ENCODE assay signal across 33 cellular contexts in genomic region chr1:109443476-109443875, GRCh38. TPM values are rescaled to one million over a fixed set of nuclear protein-coding genes. Genes with fewer than 3 reads are reported as not detected.
"Had no signal": no experiment of that assay in that cellular context is flagged by ENCODE, and none has a peak within 500 bp of the region (broad histone marks: within the 10 kb centered on the region; RNA-seq: fewer than 3 reads in every experiment).

No MANE protein-coding gene starts in this region.

- H3K4me1 Mint-ChIP-seq: activated CD4-positive, alpha-beta T cell treated with anti-CD3 and anti-CD28 coated beads for 36 hours; activated CD8-positive, alpha-beta memory T cell treated with anti-CD3 and anti-CD28 coated beads, Interleukin-2, amount 10 ng/mL, durations not matched to agents 7 days and 5 days; activated naive CD4-positive, alpha-beta T cell treated with anti-CD3 and anti-CD28 coated beads, Interleukin-2, amount 50 U/mL, for 24 hours; activated naive CD8-positive, alpha-beta T cell treated with anti-CD3 and anti-CD28 coated beads for 36 hours; activated naive CD8-positive, alpha-beta T cell treated with anti-CD3 and anti-CD28 coated beads, Interleukin-2, amount 50 U/mL, for 24 hours; brain; central memory CD8-positive, alpha-beta T cell had no signal

- H3K27me3 ChIP-seq: ascending aorta had no signal

- H3K9me3 ChIP-seq: ascending aorta, breast epithelium, esophagus squamous epithelium, gastrocnemius medialis, heart left ventricle had no signal

- H3K27ac Mint-ChIP-seq: activated CD4-positive, alpha-beta memory T cell treated with anti-CD3 and anti-CD28 coated beads for 36 hours; activated CD4-positive, alpha-beta T cell treated with anti-CD3 and anti-CD28 coated beads for 36 hours; activated CD4-positive, alpha-beta T cell treated with anti-CD3 and anti-CD28 coated beads, Interleukin-2, amount 10 ng/mL, durations not matched to agents 24 days and 14 days; activated CD8-positive, alpha-beta memory T cell treated with anti-CD3 and anti-CD28 coated beads, Interleukin-2, amount 10 ng/mL, durations not matched to agents 7 days and 5 days; activated CD8-positive, alpha-beta T cell treated with anti-CD3 and anti-CD28 coated beads, Interleukin-2, amount 10 ng/mL, durations not matched to agents 7 days and 5 days; activated naive CD4-positive, alpha-beta T cell treated with anti-CD3 and anti-CD28 coated beads for 36 hours; activated naive CD4-positive, alpha-beta T cell treated with anti-CD3 and anti-CD28 coated beads, Interleukin-2, amount 50 U/mL, for 24 hours; activated naive CD8-positive, alpha-beta T cell treated with anti-CD3 and anti-CD28 coated beads for 36 hours; activated naive CD8-positive, alpha-beta T cell treated with anti-CD3 and anti-CD28 coated beads, Interleukin-2, amount 50 U/mL, for 24 hours; activated T-helper 1 cell treated with anti-CD3 and anti-CD28 coated beads, Interleukin-12 subunit alpha, Interleukin-12 subunit beta, Interleukin-2, Interleukin-4 antibody, amounts not matched to agents 30 ng/mL and 10 ng/mL and 1 ng/mL, durations not matched to agents 14 hours and 24 hours and 36 hours; activated T-helper 2 cell treated with anti-CD3 and anti-CD28 coated beads, Interferon-gamma antibody, Interleukin-2, Interleukin-4, amounts not matched to agents 10 μg/mL and 5 μg/mL and 100 μg/mL, durations not matched to agents 14 hours and 24 hours and 36 hours; brain; dendritic cell treated with granulocyte-macrophage colony-stimulating factor and Interleukin-4, amounts not matched to agents 40 ng/mL and 50 ng/mL, for 4 days; effector memory CD8-positive, alpha-beta T cell had no signal

- H3K4me3 ChIP-seq: ascending aorta, breast epithelium, coronary artery, dorsolateral prefrontal cortex, esophagus squamous epithelium, gastrocnemius medialis, heart left ventricle had no signal

- H3K27ac ChIP-seq: ascending aorta, breast epithelium, coronary artery, dorsolateral prefrontal cortex, epithelial cell of prostate, esophagus squamous epithelium, foreskin keratinocyte, gastrocnemius medialis, heart left ventricle had no signal

- H3K4me3 Mint-ChIP-seq: activated CD4-positive, alpha-beta memory T cell treated with anti-CD3 and anti-CD28 coated beads for 36 hours; activated CD4-positive, alpha-beta T cell treated with anti-CD3 and anti-CD28 coated beads for 36 hours; activated CD4-positive, alpha-beta T cell treated with anti-CD3 and anti-CD28 coated beads, Interleukin-2, amount 10 ng/mL, durations not matched to agents 24 days and 14 days; activated CD8-positive, alpha-beta memory T cell treated with anti-CD3 and anti-CD28 coated beads, Interleukin-2, amount 10 ng/mL, durations not matched to agents 7 days and 5 days; activated CD8-positive, alpha-beta T cell treated with anti-CD3 and anti-CD28 coated beads, Interleukin-2, amount 10 ng/mL, durations not matched to agents 7 days and 5 days; activated naive CD4-positive, alpha-beta T cell treated with anti-CD3 and anti-CD28 coated beads for 36 hours; activated naive CD4-positive, alpha-beta T cell treated with anti-CD3 and anti-CD28 coated beads, Interleukin-2, amount 50 U/mL, for 24 hours; activated naive CD8-positive, alpha-beta T cell treated with anti-CD3 and anti-CD28 coated beads for 36 hours; activated naive CD8-positive, alpha-beta T cell treated with anti-CD3 and anti-CD28 coated beads, Interleukin-2, amount 50 U/mL, for 24 hours; activated T-helper 1 cell treated with anti-CD3 and anti-CD28 coated beads, Interleukin-12 subunit alpha, Interleukin-12 subunit beta, Interleukin-2, Interleukin-4 antibody, amounts not matched to agents 30 ng/mL and 10 ng/mL and 1 ng/mL, durations not matched to agents 14 hours and 24 hours and 36 hours; brain; central memory CD8-positive, alpha-beta T cell; dendritic cell treated with granulocyte-macrophage colony-stimulating factor and Interleukin-4, amounts not matched to agents 40 ng/mL and 50 ng/mL, for 4 days; effector memory CD8-positive, alpha-beta T cell had no signal

- H3K9me3 Mint-ChIP-seq: activated CD4-positive, alpha-beta memory T cell treated with anti-CD3 and anti-CD28 coated beads for 36 hours; activated CD4-positive, alpha-beta T cell treated with anti-CD3 and anti-CD28 coated beads, Interleukin-2, amount 10 ng/mL, durations not matched to agents 24 days and 14 days; activated naive CD4-positive, alpha-beta T cell treated with anti-CD3 and anti-CD28 coated beads for 36 hours; activated naive CD4-positive, alpha-beta T cell treated with anti-CD3 and anti-CD28 coated beads, Interleukin-2, amount 50 U/mL, for 24 hours; activated naive CD8-positive, alpha-beta T cell treated with anti-CD3 and anti-CD28 coated beads for 36 hours; activated naive CD8-positive, alpha-beta T cell treated with anti-CD3 and anti-CD28 coated beads, Interleukin-2, amount 50 U/mL, for 24 hours; activated T-helper 1 cell treated with anti-CD3 and anti-CD28 coated beads, Interleukin-12 subunit alpha, Interleukin-12 subunit beta, Interleukin-2, Interleukin-4 antibody, amounts not matched to agents 30 ng/mL and 10 ng/mL and 1 ng/mL, durations not matched to agents 14 hours and 24 hours and 36 hours; activated T-helper 2 cell treated with anti-CD3 and anti-CD28 coated beads, Interferon-gamma antibody, Interleukin-2, Interleukin-4, amounts not matched to agents 10 μg/mL and 5 μg/mL and 100 μg/mL, durations not matched to agents 14 hours and 24 hours and 36 hours; brain; central memory CD8-positive, alpha-beta T cell; dendritic cell treated with granulocyte-macrophage colony-stimulating factor and Interleukin-4, amounts not matched to agents 40 ng/mL and 50 ng/mL, for 4 days; effector memory CD8-positive, alpha-beta T cell had no signal

- ATAC-seq: activated CD4-positive, alpha-beta T cell treated with anti-CD3 and anti-CD28 coated beads for 36 hours; activated CD8-positive, alpha-beta memory T cell treated with anti-CD3 and anti-CD28 coated beads, Interleukin-2, amount 10 ng/mL, durations not matched to agents 7 days and 5 days; activated CD8-positive, alpha-beta T cell treated with anti-CD3 and anti-CD28 coated beads, Interleukin-2, amount 10 ng/mL, durations not matched to agents 7 days and 5 days; activated naive CD8-positive, alpha-beta T cell treated with anti-CD3 and anti-CD28 coated beads, Interleukin-2, amount 50 U/mL, for 24 hours; effector memory CD8-positive, alpha-beta T cell; foreskin keratinocyte; gastrocnemius medialis; heart left ventricle had no signal

- H3K36me3 ChIP-seq: ascending aorta, breast epithelium, esophagus squamous epithelium, gastrocnemius medialis, heart left ventricle had no signal

- H3K4me1 ChIP-seq: ascending aorta, breast epithelium, esophagus squamous epithelium, foreskin keratinocyte had no signal

- H3K36me3 Mint-ChIP-seq: activated CD4-positive, alpha-beta memory T cell treated with anti-CD3 and anti-CD28 coated beads for 36 hours; activated CD8-positive, alpha-beta memory T cell treated with anti-CD3 and anti-CD28 coated beads, Interleukin-2, amount 10 ng/mL, durations not matched to agents 7 days and 5 days; activated naive CD4-positive, alpha-beta T cell treated with anti-CD3 and anti-CD28 coated beads, Interleukin-2, amount 50 U/mL, for 24 hours; activated naive CD8-positive, alpha-beta T cell treated with anti-CD3 and anti-CD28 coated beads for 36 hours; brain had no signal

- DNase-seq: activated CD4-positive, alpha-beta memory T cell treated with anti-CD3 and anti-CD28 coated beads for 36 hours; activated CD4-positive, alpha-beta T cell treated with anti-CD3 and anti-CD28 coated beads for 36 hours; activated CD4-positive, alpha-beta T cell treated with anti-CD3 and anti-CD28 coated beads, Interleukin-2, amount 10 ng/mL, durations not matched to agents 24 days and 14 days; activated CD4-positive, CD25-positive, alpha-beta regulatory T cell; activated CD4-positive, CD25-positive, alpha-beta regulatory T cell treated with anti-CD3 and anti-CD28 coated beads, Interleukin-2, amount 50 U/mL, for 72 hours; activated CD8-positive, alpha-beta memory T cell treated with anti-CD3 and anti-CD28 coated beads, Interleukin-2, amount 10 ng/mL, durations not matched to agents 7 days and 5 days; activated CD8-positive, alpha-beta memory T cell treated with anti-CD3 and anti-CD28 coated beads, Interleukin-2, amount 50 U/mL, for 4 hours; activated CD8-positive, alpha-beta T cell treated with anti-CD3 and anti-CD28 coated beads, Interleukin-2, amount 10 ng/mL, durations not matched to agents 7 days and 5 days; activated effector memory CD4-positive, alpha-beta T cell treated with anti-CD3 and anti-CD28 coated beads, Interleukin-2, amount 50 U/mL, for 16 hours; activated naive CD4-positive, alpha-beta T cell treated with anti-CD3 and anti-CD28 coated beads for 36 hours; activated naive CD8-positive, alpha-beta T cell treated with anti-CD3 and anti-CD28 coated beads for 36 hours; activated naive CD8-positive, alpha-beta T cell treated with anti-CD3 and anti-CD28 coated beads, Interleukin-2, amount 50 U/mL, for 24 hours; activated T-cell treated with anti-CD3 and anti-CD28 coated beads, Interleukin-2, amount 50 U/mL, for 1 hour; activated T-cell treated with anti-CD3 and anti-CD28 coated beads, Interleukin-2, amount 50 U/mL, for 48 hours; dorsolateral prefrontal cortex; effector memory CD8-positive, alpha-beta T cell; esophagus squamous epithelium; foreskin keratinocyte; gastrocnemius medialis; glutamatergic neuron; heart left ventricle; T-helper 2 cell had no signal

RNA-seq across cellular contexts. Expression of gene SYPL2, which starts 22.9 kb away (rescaled TPM):
- total RNA-seq: activated CD4-positive, alpha-beta memory T cell treated with anti-CD3 and anti-CD28 coated beads for 36 hours; activated CD8-positive, alpha-beta memory T cell treated with anti-CD3 and anti-CD28 coated beads, Interleukin-2, amount 10 ng/mL, durations not matched to agents 7 days and 5 days; activated CD8-positive, alpha-beta T cell treated with anti-CD3 and anti-CD28 coated beads, Interleukin-2, amount 10 ng/mL, durations not matched to agents 7 days and 5 days; activated naive CD8-positive, alpha-beta T cell treated with anti-CD3 and anti-CD28 coated beads for 36 hours; activated T-helper 1 cell treated with anti-CD3 and anti-CD28 coated beads, Interleukin-12 subunit alpha, Interleukin-12 subunit beta, Interleukin-2, Interleukin-4 antibody, amounts not matched to agents 30 ng/mL and 10 ng/mL and 1 ng/mL, durations not matched to agents 14 hours and 24 hours and 36 hours; activated T-helper 2 cell treated with anti-CD3 and anti-CD28 coated beads, Interferon-gamma antibody, Interleukin-2, Interleukin-4, amounts not matched to agents 10 μg/mL and 5 μg/mL and 100 μg/mL, durations not matched to agents 14 hours and 24 hours and 36 hours; foreskin keratinocyte; T-helper 1 cell treated with Interleukin-12 subunit alpha and Interleukin-12 subunit beta and Interleukin-4 antibody, amounts not matched to agents 30 ng/mL and 1 ng/mL, for 36 hours had no signal
- polyA plus RNA-seq: foreskin keratinocyte had no signal
